ENCODE assay signal across 10 cellular contexts in the genomic region with DNA sequence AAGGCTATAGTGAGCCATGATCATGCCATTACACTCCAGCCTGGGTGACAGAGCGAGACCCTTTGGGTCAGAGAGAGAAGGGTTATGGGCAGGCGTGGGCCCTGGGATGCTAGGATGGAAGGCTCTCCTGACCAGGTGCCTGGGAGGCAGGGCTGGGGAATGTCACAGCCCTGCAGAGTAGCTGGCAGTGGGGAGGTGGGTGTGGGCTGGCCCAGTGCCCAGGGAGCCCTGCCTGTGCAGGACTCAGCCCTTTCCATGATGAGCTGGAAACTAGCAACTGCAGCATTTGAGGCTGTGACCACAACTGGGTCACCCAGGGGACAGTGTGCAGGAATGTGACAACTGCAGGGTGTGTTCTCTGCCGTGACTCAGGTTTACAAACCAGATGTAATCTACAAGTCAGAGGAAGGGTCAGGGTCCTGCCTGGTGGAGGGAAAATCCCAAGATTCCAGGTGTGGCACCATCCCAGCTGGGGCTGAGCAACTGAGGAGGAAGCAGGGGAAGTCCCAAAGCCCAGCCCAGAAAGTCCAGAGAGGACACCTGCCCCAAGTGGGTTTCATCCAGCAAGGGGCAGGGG. TPM values are rescaled to one million over a fixed set of nuclear protein-coding genes. Genes with fewer than 3 reads are reported as not detected.
A peak's percentile ranks its signal among the peaks of the same experiment; 100 is the strongest.
DNase-seq lines count a peak whose midpoint lies in the region; ATAC-seq, FAIRE-seq and TF ChIP-seq lines count a peak whose summit lies in the region.
"Had no signal": no experiment of that assay in that cellular context is flagged by ENCODE, and none has a peak within 500 bp of the region (broad histone marks: within the 10 kb centered on the region; RNA-seq: fewer than 3 reads in every experiment).

No MANE protein-coding gene starts in this region.

- H3K9me3 Mint-ChIP-seq in effector memory CD8-positive, alpha-beta T cell: no peaks in the 10 kb centered on the region
- H3K9me3 Mint-ChIP-seq in progenitor cell of endocrine pancreas (ENCODE audit: low read depth): no peaks in the 10 kb centered on the region
- H3K9me3 Mint-ChIP-seq: central memory CD8-positive, alpha-beta T cell had no signal

- no peaks in the 10 kb centered on the region for H3K27me3 Mint-ChIP-seq in effector memory CD8-positive, alpha-beta T cell
- H3K27me3 Mint-ChIP-seq in progenitor cell of endocrine pancreas: no peaks in the 10 kb centered on the region
- H3K27me3 Mint-ChIP-seq: central memory CD8-positive, alpha-beta T cell had no signal

- H3K4me1 Mint-ChIP-seq in effector memory CD8-positive, alpha-beta T cell (ENCODE audit: low read depth in 2 of 2): peaks cover 6 to 10% of the 10 kb centered on the region in 2 donors
- peaks cover 13% of the 10 kb centered on the region for H3K4me1 Mint-ChIP-seq in progenitor cell of endocrine pancreas (ENCODE audit: low read depth)

- DNase-seq in DMS 273 (lab: John Stamatoyannopoulos, UW; ENCODE audit: unreplicated experiment): peak; percentile 17
- DNase-seq in DMS 273 treated with DMSO at 0.1 percent for 48 hours (lab: John Stamatoyannopoulos, UW): no peak
- DNase-seq in RCC 7860 (ENCODE audit: low spot score): peak; percentile 96
- no peak for DNase-seq in effector memory CD8-positive, alpha-beta T cell
- no peak for DNase-seq in progenitor cell of endocrine pancreas (ENCODE audit: low spot score, unreplicated experiment)
- DNase-seq in COLO829 (ENCODE audit: low spot score): no peak
- no peak for DNase-seq in sciatic nerve (ENCODE audit: low spot score)
- DNase-seq in OCI-M1 (lab: John Stamatoyannopoulos, UW): no peak

- H3K27ac Mint-ChIP-seq in effector memory CD8-positive, alpha-beta T cell: peak overlapping the region; percentile 19 to 49
- peak overlapping the region; percentile 98 for H3K27ac Mint-ChIP-seq in progenitor cell of endocrine pancreas

- peak; percentile 87 for FAIRE-seq in RCC 7860 (lab: Jason Lieb, UNC)
- FAIRE-seq: islet of Langerhans had no signal

- H3K36me3 Mint-ChIP-seq in effector memory CD8-positive, alpha-beta T cell (ENCODE audit: insufficient read depth): no peaks in the 10 kb centered on the region
- H3K36me3 Mint-ChIP-seq in progenitor cell of endocrine pancreas (ENCODE audit: insufficient read depth): no peaks in the 10 kb centered on the region

- no peak for TF ChIP-seq CTCF in progenitor cell of endocrine pancreas (IDR thresholded peaks at IDR 0.05; ENCODE audit: unreplicated experiment)

- intact Hi-C loops in sciatic nerve (cut with DNase I): no loop called here

- peak; percentile 66 for ATAC-seq in effector memory CD8-positive, alpha-beta T cell (replicated peaks)
- no peak for ATAC-seq in sciatic nerve

- no peak overlapping the region for H3K4me3 Mint-ChIP-seq in effector memory CD8-positive, alpha-beta T cell
- no peak overlapping the region for H3K4me3 Mint-ChIP-seq in progenitor cell of endocrine pancreas (ENCODE audit: low read depth)
- H3K4me3 Mint-ChIP-seq: central memory CD8-positive, alpha-beta T cell had no signal

RNA-seq across cellular contexts. Expression of gene SLC28A1, which starts 45.4 kb away (rescaled TPM):
- total RNA-seq in progenitor cell of endocrine pancreas (not detected in 2 replicates), sciatic nerve (0.45 TPM)

RNA-seq across cellular contexts. Expression of gene PDE8A, which starts 51.8 kb away (rescaled TPM):
- total RNA-seq in progenitor cell of endocrine pancreas (24.5 and 28.8 TPM in 2 replicates), sciatic nerve (71.4 TPM)

Comparison
In these comparisons a context has a peak if more than half of its experiments do, and no peak if none do; other contexts are left out.
1. DNase-seq: peak in DMS 273 (single experiment) and RCC 7860 (single experiment); none in DMS 273 treated with DMSO at 0.1 percent for 48 hours (single experiment), effector memory CD8-positive, alpha-beta T cell (0 of 3), progenitor cell of endocrine pancreas (single experiment), COLO829 (single experiment), sciatic nerve (single experiment) and OCI-M1 (single experiment).